Comparison of ENCODE assay signal across 18 cellular contexts in genomic region chr12:38155020-38155395, GRCh38.
A peak's percentile ranks its signal among the peaks of the same experiment; 100 is the strongest.
DNase-seq lines count a peak whose midpoint lies in the region; ATAC-seq and TF ChIP-seq lines count a peak whose summit lies in the region.
"Had no signal": no experiment of that assay in that cellular context is flagged by ENCODE, and none has a peak within 500 bp of the region (broad histone marks: within the 10 kb centered on the region; RNA-seq: fewer than 3 reads in every experiment).

No MANE protein-coding gene starts in this region.

- intact Hi-C loops in PC-3 (cut with micrococcal nuclease) = no loop called here

- H3K4me3 ChIP-seq in PC-3 (ENCODE audit: low read length) (no peak overlapping the region), WERI-Rb-1 (ENCODE audit: low read depth, low read length) (no peak overlapping the region)
- H3K4me3 ChIP-seq: BLaER1, GM23248 had no signal

- H3K27me3 ChIP-seq in PC-3 (ENCODE audit: low read length) = peaks cover 18% of the 10 kb centered on the region
- peaks cover 97% of the 10 kb centered on the region for H3K27me3 ChIP-seq in WERI-Rb-1 (ENCODE audit: insufficient read depth, low read depth, severe bottlenecking)
- H3K27me3 ChIP-seq: BLaER1 had no signal

- H3F3A ChIP-seq in PC-3 (ENCODE audit: low read length, unreplicated experiment) = no peaks in the 10 kb centered on the region

- H3K9ac ChIP-seq in PC-3 (ENCODE audit: low read length) = no peak overlapping the region
- H3K9ac ChIP-seq: BLaER1, GM23248 had no signal

- CTCF ChIA-PET in PC-3 (lab: Charles Lee) = no interaction called here

- H3K27ac ChIP-seq in PC-3 (ENCODE audit: low read length) (no peak overlapping the region), WERI-Rb-1 (no peak overlapping the region)
- H3K27ac ChIP-seq: 22Rv1, BLaER1, C4-2B, GM23248 had no signal

- H3K9me3 ChIP-seq in PC-3 (ENCODE audit: low read length) (no peaks in the 10 kb centered on the region), WERI-Rb-1 (ENCODE audit: severe bottlenecking) (no peaks in the 10 kb centered on the region)

- no peak overlapping the region for H3K4me2 ChIP-seq in PC-3 (ENCODE audit: low read length)
- H3K4me2 ChIP-seq: BLaER1 had no signal

- no peaks in the 10 kb centered on the region for H4K20me1 ChIP-seq in PC-3 (ENCODE audit: low read length)
- H4K20me1 ChIP-seq: BLaER1 had no signal

- no peaks in the 10 kb centered on the region for H3K9me2 ChIP-seq in PC-3 (replicated peaks; ENCODE audit: low read length)

- no peak for ATAC-seq in PC-3
- ATAC-seq in GM19328 (IDR thresholded peaks at IDR 0.05; ENCODE audit: unreplicated experiment) = no peak
- ATAC-seq: CD8-positive, alpha-beta T cell; HCT116 had no signal

- 0 out of 2 replicates have a peak overlapping the region, but pooled peaks have one; percentile 38 for H2AFZ ChIP-seq in PC-3 (ENCODE audit: low read length)
- H2AFZ ChIP-seq: GM23248 had no signal

- no peaks in the 10 kb centered on the region for H3K79me2 ChIP-seq in PC-3 (ENCODE audit: low read length)

- in situ Hi-C loops in GM13977 (cut with MboI; ENCODE audit: low pct_unique_long_range_greater_than_20kb, low sequenced_read_pairs, unreplicated experiment) = no loop called here

- POLR2A ChIA-PET in PC-3 (lab: Charles Lee; ENCODE audit: unreplicated experiment) = no interaction called here

- no TSS peak for BruUV-seq in PC-3 (replicated peaks; lab: Mats Ljungman, UMichigan)

- TF ChIP-seq CTCF in PC-3 (conservative IDR thresholded peaks at IDR 0.05; ENCODE audit: low read depth, low read length) = no peak
- no peak for TF ChIP-seq CTCF in WERI-Rb-1 (IDR thresholded peaks at IDR 0.05; ENCODE audit: low read depth, low read length)
- no peak for TF ChIP-seq CTCF in GM13977 (IDR thresholded peaks at IDR 0.05; ENCODE audit: extremely low read depth, insufficient read depth, missing control alignments)

- H3K36me3 ChIP-seq in PC-3 (ENCODE audit: low read depth, low read length) (no peaks in the 10 kb centered on the region), WERI-Rb-1 (no peaks in the 10 kb centered on the region)
- H3K36me3 ChIP-seq: BLaER1 had no signal

- H3K4me1 ChIP-seq in PC-3 (ENCODE audit: insufficient read depth, low read length) = peaks cover 5% of the 10 kb centered on the region
- H3K4me1 ChIP-seq: BLaER1, Caco-2 had no signal

- DNase-seq in DMS53 (lab: John Stamatoyannopoulos, UW) = peak; percentile 28
- DNase-seq in DMS53 treated with DMSO at 0.1 percent for 48 hours (lab: John Stamatoyannopoulos, UW; ENCODE audit: unreplicated experiment) = no peak
- DNase-seq in PC-3 = no peak
- DNase-seq in mesenteric fat pad (ENCODE audit: low spot score) = peak; percentile 69
- DNase-seq in WERI-Rb-1 = no peak
- no peak for DNase-seq in GM13977 (ENCODE audit: low spot score)
- DNase-seq: Caco-2; CD4-positive, CD25-positive, alpha-beta regulatory T cell; CD8-positive, alpha-beta T cell; DMS153; DMS79 treated with DMSO at 0.1 percent for 48 hours; GF-D8; GM23248 had no signal

Comparison
In these comparisons a context has a peak if more than half of its experiments do, and no peak if none do; other contexts are left out.
1. DNase-seq: peak in DMS53 (single experiment) and mesenteric fat pad (single experiment); none in DMS53 treated with DMSO at 0.1 percent for 48 hours (single experiment), PC-3 (single experiment), WERI-Rb-1 (single experiment) and GM13977 (single experiment).